Comparison of ENCODE assay signal across 8 cellular contexts in genomic region chr11:102268985-102269470, GRCh38. TPM values are rescaled to one million over a fixed set of nuclear protein-coding genes. Genes with fewer than 3 reads are reported as not detected.
DNase-seq lines count a peak whose midpoint lies in the region; ATAC-seq and TF ChIP-seq lines count a peak whose summit lies in the region.

No MANE protein-coding gene starts in this region.

- H3K27ac Mint-ChIP-seq in T-helper 1 cell treated with Interleukin-12 subunit alpha and Interleukin-12 subunit beta and Interleukin-4 antibody, amounts not matched to agents 30 μg/mL and 1 μg/mL, for 36 hours = no peak overlapping the region
- no peak overlapping the region for H3K27ac Mint-ChIP-seq in activated T-helper 2 cell treated with anti-CD3 and anti-CD28 coated beads, Interferon-gamma antibody, Interleukin-2, Interleukin-4, amounts not matched to agents 10 μg/mL and 5 μg/mL and 100 μg/mL, durations not matched to agents 14 hours and 24 hours and 36 hours

- H3K4me1 ChIP-seq in testis = peaks cover 6% of the 10 kb centered on the region

- H3K36me3 Mint-ChIP-seq in T-helper 1 cell treated with Interleukin-12 subunit alpha and Interleukin-12 subunit beta and Interleukin-4 antibody, amounts not matched to agents 30 μg/mL and 1 μg/mL, for 36 hours (ENCODE audit: low read depth) = peaks cover 4% of the 10 kb centered on the region
- H3K36me3 Mint-ChIP-seq in activated T-helper 2 cell treated with anti-CD3 and anti-CD28 coated beads, Interferon-gamma antibody, Interleukin-2, Interleukin-4, amounts not matched to agents 10 μg/mL and 5 μg/mL and 100 μg/mL, durations not matched to agents 14 hours and 24 hours and 36 hours (ENCODE audit: low read depth) = no peaks in the 10 kb centered on the region

- DNase-seq in T-helper 1 cell (no peak), testis (no peak), NOMO-1 (lab: John Stamatoyannopoulos, UW; ENCODE audit: unreplicated experiment in 2 of 2) (no peak), NCI-H2196 treated with DMSO at 0.1 percent for 48 hours (lab: John Stamatoyannopoulos, UW; ENCODE audit: unreplicated experiment) (no peak)
- no peak for DNase-seq in activated T-helper 2 cell treated with anti-CD3 and anti-CD28 coated beads, Interferon-gamma antibody, Interleukin-2, Interleukin-4, amounts not matched to agents 10 μg/mL and 5 μg/mL and 100 μg/mL, durations not matched to agents 14 hours and 24 hours and 36 hours (ENCODE audit: low spot score)

- intact Hi-C loops in activated T-helper 2 cell treated with anti-CD3 and anti-CD28 coated beads, Interferon-gamma antibody, Interleukin-2, Interleukin-4, amounts not matched to agents 10 μg/mL and 5 μg/mL and 100 μg/mL, durations not matched to agents 14 hours and 24 hours and 36 hours (cut with micrococcal nuclease) = no loop called here
- intact Hi-C loops in testis (cut with DNase I; ENCODE audit: low total_unique reads) = no loop called here

- H3K4me1 Mint-ChIP-seq in T-helper 1 cell treated with Interleukin-12 subunit alpha and Interleukin-12 subunit beta and Interleukin-4 antibody, amounts not matched to agents 30 μg/mL and 1 μg/mL, for 36 hours (ENCODE audit: low read depth) = peaks cover 20% of the 10 kb centered on the region
- peaks cover 25% of the 10 kb centered on the region for H3K4me1 Mint-ChIP-seq in activated T-helper 2 cell treated with anti-CD3 and anti-CD28 coated beads, Interferon-gamma antibody, Interleukin-2, Interleukin-4, amounts not matched to agents 10 μg/mL and 5 μg/mL and 100 μg/mL, durations not matched to agents 14 hours and 24 hours and 36 hours (ENCODE audit: low read depth)

- H3K36me3 ChIP-seq in testis (ENCODE audit: low read depth, missing control alignments) = no peaks in the 10 kb centered on the region

- no peaks in the 10 kb centered on the region for H3K9me3 Mint-ChIP-seq in T-helper 1 cell treated with Interleukin-12 subunit alpha and Interleukin-12 subunit beta and Interleukin-4 antibody, amounts not matched to agents 30 μg/mL and 1 μg/mL, for 36 hours
- no peaks in the 10 kb centered on the region for H3K9me3 Mint-ChIP-seq in activated T-helper 2 cell treated with anti-CD3 and anti-CD28 coated beads, Interferon-gamma antibody, Interleukin-2, Interleukin-4, amounts not matched to agents 10 μg/mL and 5 μg/mL and 100 μg/mL, durations not matched to agents 14 hours and 24 hours and 36 hours

- no peak for TF ChIP-seq CTCF in testis (IDR thresholded peaks at IDR 0.05)

- 16 to 17% methylated on average over 6 of the region's 6 CpGs for WGBS in testis, 2 donors

- TF ChIP-seq POLR2A in testis (IDR thresholded peaks at IDR 0.05) = no peak

- peak overlapping the region; percentile 53 for H3K4me3 Mint-ChIP-seq in T-helper 1 cell treated with Interleukin-12 subunit alpha and Interleukin-12 subunit beta and Interleukin-4 antibody, amounts not matched to agents 30 μg/mL and 1 μg/mL, for 36 hours
- H3K4me3 Mint-ChIP-seq in activated T-helper 2 cell treated with anti-CD3 and anti-CD28 coated beads, Interferon-gamma antibody, Interleukin-2, Interleukin-4, amounts not matched to agents 10 μg/mL and 5 μg/mL and 100 μg/mL, durations not matched to agents 14 hours and 24 hours and 36 hours (ENCODE audit: low read depth) = peak overlapping the region; percentile 46

- ATAC-seq in GM19023 (IDR thresholded peaks at IDR 0.05; ENCODE audit: unreplicated experiment) = no peak

- H3K27me3 Mint-ChIP-seq in T-helper 1 cell treated with Interleukin-12 subunit alpha and Interleukin-12 subunit beta and Interleukin-4 antibody, amounts not matched to agents 30 μg/mL and 1 μg/mL, for 36 hours (ENCODE audit: low read depth) = peaks cover 53% of the 10 kb centered on the region
- peaks cover 45% of the 10 kb centered on the region for H3K27me3 Mint-ChIP-seq in activated T-helper 2 cell treated with anti-CD3 and anti-CD28 coated beads, Interferon-gamma antibody, Interleukin-2, Interleukin-4, amounts not matched to agents 10 μg/mL and 5 μg/mL and 100 μg/mL, durations not matched to agents 14 hours and 24 hours and 36 hours (ENCODE audit: low read depth)

- H3K27ac ChIP-seq in testis = no peak overlapping the region

- H3K4me3 ChIP-seq in iPS-18c (ENCODE audit: insufficient read depth, low read depth, low read length) (peak overlapping the region; percentile 12; the same call in 1 of the 2 replicates), testis (peak overlapping the region; percentile 7 to 45)

- no peaks in the 10 kb centered on the region for H3K9me3 ChIP-seq in iPS-18c (ENCODE audit: control insufficient read depth, insufficient read depth, low read length)
- H3K9me3 ChIP-seq in testis = no peaks in the 10 kb centered on the region

- no peaks in the 10 kb centered on the region for H3K27me3 ChIP-seq in testis

RNA-seq across cellular contexts. Expression of gene BIRC3, which starts 48.3 kb away (rescaled TPM):
- 217 and 221 TPM in 2 replicates for total RNA-seq in activated T-helper 2 cell treated with anti-CD3 and anti-CD28 coated beads, Interferon-gamma antibody, Interleukin-2, Interleukin-4, amounts not matched to agents 10 μg/mL and 5 μg/mL and 100 μg/mL, durations not matched to agents 14 hours and 24 hours and 36 hours
- 10 to 100 TPM in 1 of 2 donors, 1 to 10 TPM in 1; 6.4 to 10.9 TPM for total RNA-seq in testis
- polyA plus RNA-seq in testis (ENCODE audit: insufficient read depth, low read depth, low replicate concordance) = 6.2 TPM

Comparison
In these comparisons a context has a peak if more than half of its experiments do, and no peak if none do; other contexts are left out.
1. RNA of gene BIRC3, which starts 48.3 kb away (total RNA-seq): 217 to 221 TPM in activated T-helper 2 cell treated with anti-CD3 and anti-CD28 coated beads, Interferon-gamma antibody, Interleukin-2, Interleukin-4, amounts not matched to agents 10 μg/mL and 5 μg/mL and 100 μg/mL, durations not matched to agents 14 hours and 24 hours and 36 hours; 6.4 to 10.9 TPM in testis; every median in the first group is over 10 times any median in the second.